ENCODE assay signal across 16 cellular contexts in genomic region chr9:1804128-1804865, GRCh38.
"Had no signal": no experiment of that assay in that cellular context is flagged by ENCODE, and none has a peak within 500 bp of the region (broad histone marks: within the 10 kb centered on the region; RNA-seq: fewer than 3 reads in every experiment).

No MANE protein-coding gene starts in this region.

- H3K27ac Mint-ChIP-seq: activated naive CD4-positive, alpha-beta T cell treated with anti-CD3 and anti-CD28 coated beads, Interleukin-2, amount 10 ng/mL, durations not matched to agents 7 days and 5 days; activated T-cell treated with anti-CD3 and anti-CD28 coated beads, Interleukin-2, amount 50 U/mL, for 24 hours; T-helper 2 cell treated with Interferon-gamma antibody and Interleukin-4, amounts not matched to agents 5 μg/mL and 100 μg/mL, for 36 hours; WTC11 had no signal

- H3K9me3 Mint-ChIP-seq: activated naive CD4-positive, alpha-beta T cell treated with anti-CD3 and anti-CD28 coated beads, Interleukin-2, amount 10 ng/mL, durations not matched to agents 7 days and 5 days; T-helper 2 cell treated with Interferon-gamma antibody and Interleukin-4, amounts not matched to agents 5 μg/mL and 100 μg/mL, for 36 hours had no signal

- H3K27me3 Mint-ChIP-seq: activated naive CD4-positive, alpha-beta T cell treated with anti-CD3 and anti-CD28 coated beads, Interleukin-2, amount 10 ng/mL, durations not matched to agents 7 days and 5 days had no signal

- H3K4me1 Mint-ChIP-seq: neural crest cell, WTC11 had no signal

- ATAC-seq: WTC11 had no signal

- H3K36me3 Mint-ChIP-seq: activated naive CD4-positive, alpha-beta T cell treated with anti-CD3 and anti-CD28 coated beads, Interleukin-2, amount 10 ng/mL, durations not matched to agents 7 days and 5 days; WTC11 had no signal

- H3K4me3 Mint-ChIP-seq: activated naive CD4-positive, alpha-beta T cell treated with anti-CD3 and anti-CD28 coated beads, Interleukin-2, amount 10 ng/mL, durations not matched to agents 7 days and 5 days; activated T-cell treated with anti-CD3 and anti-CD28 coated beads, Interleukin-2, amount 50 U/mL, for 24 hours; neural crest cell; T-helper 2 cell treated with Interferon-gamma antibody and Interleukin-4, amounts not matched to agents 5 μg/mL and 100 μg/mL, for 36 hours; WTC11 had no signal

- DNase-seq: activated CD4-positive, alpha-beta T cell treated with anti-CD3 and anti-CD28 coated beads for 48 hours; activated naive CD4-positive, alpha-beta T cell treated with anti-CD3 and anti-CD28 coated beads, Interleukin-2, amount 10 ng/mL, durations not matched to agents 7 days and 5 days; activated T-cell treated with anti-CD3 and anti-CD28 coated beads, Interleukin-2, amount 50 U/mL, for 24 hours; adrenal gland; foreskin melanocyte; glutamatergic neuron; kidney; left ventricle myocardium inferior; mammary epithelial cell; stimulated activated CD4-positive, alpha-beta T cell treated with anti-CD3 and anti-CD28 coated beads, Interleukin-12 subunit alpha, Interleukin-12 subunit beta, amount 100 ng/mL, for 4 hours; stimulated activated CD4-positive, alpha-beta T cell treated with anti-CD3 and anti-CD28 coated beads, Interleukin-1b, Interleukin-23, amount 100 ng/mL, for 48 hours; stimulated activated CD8-positive, alpha-beta memory T cell treated with anti-CD3 and anti-CD28 coated beads, Interleukin-4, amount 100 ng/mL, for 48 hours; stimulated activated naive CD4-positive, alpha-beta T cell treated with Interleukin-2 at 50 U/mL for 16 hours had no signal
